Comparison of ENCODE assay signal across 8 cellular contexts in genomic region chr5:104179057-104179456, GRCh38.
A peak's percentile ranks its signal among the peaks of the same experiment; 100 is the strongest.
DNase-seq lines count a peak whose midpoint lies in the region; ATAC-seq and TF ChIP-seq lines count a peak whose summit lies in the region.

No MANE protein-coding gene starts in this region.

- peaks cover 9% of the 10 kb centered on the region for H3K36me3 Mint-ChIP-seq in natural killer cell treated with Interleukin-12 subunit alpha and Interleukin-12 subunit beta and Interleukin-15 and Interleukin-18, amount 100 ng/mL, for 72 hours

- H3K27me3 ChIP-seq in hepatocyte = no peaks in the 10 kb centered on the region
- H3K27me3 ChIP-seq in tibial nerve = no peaks in the 10 kb centered on the region

- H3K9me2 ChIP-seq in hepatocyte (replicated peaks; ENCODE audit: insufficient read depth) = no peaks in the 10 kb centered on the region

- H3K27ac Mint-ChIP-seq in natural killer cell treated with Interleukin-12 subunit alpha and Interleukin-12 subunit beta and Interleukin-15 and Interleukin-18, amount 100 ng/mL, for 72 hours = no peak overlapping the region

- H2AFZ ChIP-seq in hepatocyte = no peak overlapping the region

- no peak overlapping the region for H3K4me3 ChIP-seq in hepatocyte
- H3K4me3 ChIP-seq in tibial nerve = no peak overlapping the region

- no peak for TF ChIP-seq EP300 in tibial nerve (IDR thresholded peaks at IDR 0.05)

- peaks cover 5% of the 10 kb centered on the region for H3K9me3 ChIP-seq in hepatocyte (ENCODE audit: low read depth)
- peaks cover 0 to 21% (median 0%) of the 10 kb centered on the region in 4 donors for H3K9me3 ChIP-seq in tibial nerve

- no peaks in the 10 kb centered on the region for H3K36me3 ChIP-seq in hepatocyte (replicated peaks; ENCODE audit: insufficient read depth, low read depth)
- no peaks in the 10 kb centered on the region for H3K36me3 ChIP-seq in tibial nerve

- peak; percentile 75 for DNase-seq in ELR (ENCODE audit: low read depth)
- peak; percentile 58 for DNase-seq in LoVo (ENCODE audit: low spot score)
- peak; percentile 46 for DNase-seq in UCSD-AML1 (lab: John Stamatoyannopoulos, UW; ENCODE audit: unreplicated experiment)
- DNase-seq in hepatocyte (ENCODE audit: low spot score) = peak; percentile 16
- DNase-seq in tibial nerve (ENCODE audit: low spot score in 2 of 2) = peak in 1 of 2 donors; percentile 37
- no peak for DNase-seq in natural killer cell treated with Interleukin-12 subunit alpha and Interleukin-12 subunit beta and Interleukin-15 and Interleukin-18, amount 100 ng/mL, for 72 hours (ENCODE audit: low spot score)

- TF ChIP-seq CTCF in hepatocyte (IDR thresholded peaks at IDR 0.05; ENCODE audit: poor library complexity) (peak; percentile 10), tibial nerve (IDR thresholded peaks at IDR 0.05) (peak; percentile 22 to 66 (median 47))

- no peak overlapping the region for H3K4me3 Mint-ChIP-seq in natural killer cell treated with Interleukin-12 subunit alpha and Interleukin-12 subunit beta and Interleukin-15 and Interleukin-18, amount 100 ng/mL, for 72 hours

- 77% methylated on average over 8 of the region's 8 CpGs for WGBS in hepatocyte (ENCODE audit: low lambda C conversion rate, missing lambda C conversion rate)
- WGBS in tibial nerve, 2 donors = 66 to 76% methylated on average over 8 of the region's 8 CpGs

- no peak overlapping the region for H3K4me2 ChIP-seq in hepatocyte

- no peaks in the 10 kb centered on the region for H4K20me1 ChIP-seq in hepatocyte (ENCODE audit: insufficient read depth, poor library complexity, severe bottlenecking)

- H3K4me1 Mint-ChIP-seq in natural killer cell treated with Interleukin-12 subunit alpha and Interleukin-12 subunit beta and Interleukin-15 and Interleukin-18, amount 100 ng/mL, for 72 hours (ENCODE audit: low read depth in 2 of 2) = no peaks in the 10 kb centered on the region

- H3K4me1 ChIP-seq in hepatocyte (ENCODE audit: insufficient read depth) (no peaks in the 10 kb centered on the region), tibial nerve (no peaks in the 10 kb centered on the region)

- peaks cover 22% of the 10 kb centered on the region for H3K9me3 Mint-ChIP-seq in natural killer cell treated with Interleukin-12 subunit alpha and Interleukin-12 subunit beta and Interleukin-15 and Interleukin-18, amount 100 ng/mL, for 72 hours

- H3K27me3 Mint-ChIP-seq in natural killer cell treated with Interleukin-12 subunit alpha and Interleukin-12 subunit beta and Interleukin-15 and Interleukin-18, amount 100 ng/mL, for 72 hours = no peaks in the 10 kb centered on the region

- no peak for TF ChIP-seq POLR2A in tibial nerve (IDR thresholded peaks at IDR 0.05)

- no peak overlapping the region for H3K27ac ChIP-seq in hepatocyte
- no peak overlapping the region for H3K27ac ChIP-seq in tibial nerve

- H3K79me2 ChIP-seq in hepatocyte = no peaks in the 10 kb centered on the region

- ATAC-seq in GM21367 (IDR thresholded peaks at IDR 0.05; ENCODE audit: unreplicated experiment) (peak; percentile 89), HG02763 (IDR thresholded peaks at IDR 0.05; ENCODE audit: unreplicated experiment) (no peak)
- no peak for ATAC-seq in natural killer cell treated with Interleukin-12 subunit alpha and Interleukin-12 subunit beta and Interleukin-15 and Interleukin-18, amount 100 ng/mL, for 72 hours
